Comparison of ENCODE assay signal across 9 cellular contexts in the genomic region with DNA sequence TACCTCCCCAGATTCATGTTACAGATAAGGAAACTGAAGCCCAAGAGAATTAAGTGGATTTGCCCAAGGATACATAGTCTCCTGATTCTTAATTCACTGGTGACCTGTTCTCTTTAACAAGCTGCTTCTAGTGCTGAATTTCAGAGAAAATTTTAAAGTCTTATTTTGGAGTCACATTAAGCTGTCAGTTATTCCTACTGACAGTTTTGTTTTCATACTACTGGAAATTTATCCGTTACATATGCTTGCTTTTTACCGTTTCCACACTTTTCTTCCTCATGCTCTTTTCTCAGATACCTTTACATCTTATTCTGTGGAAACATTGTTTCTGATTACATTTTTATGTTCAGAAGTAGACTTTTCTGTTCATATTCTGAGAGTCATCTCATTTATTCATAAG. TPM values are rescaled to one million over a fixed set of nuclear protein-coding genes. Genes with fewer than 3 reads are reported as not detected.
DNase-seq lines count a peak whose midpoint lies in the region; ATAC-seq and TF ChIP-seq lines count a peak whose summit lies in the region.
"Had no signal": no experiment of that assay in that cellular context is flagged by ENCODE, and none has a peak within 500 bp of the region (broad histone marks: within the 10 kb centered on the region; RNA-seq: fewer than 3 reads in every experiment).

No MANE protein-coding gene starts in this region.

- no peak for TF ChIP-seq CTCF in right atrium auricular region (IDR thresholded peaks at IDR 0.05)
- TF ChIP-seq CTCF in astrocyte of the spinal cord (IDR thresholded peaks at IDR 0.05; ENCODE audit: low read depth, low read length): no peak

- intact Hi-C loops in Right ventricle myocardium inferior (cut with DNase I): loop anchor here (5.0 to 10.0 kb wide), 3 partner anchors 85 to 258 kb away; a partner anchor contains a TSS

- no peaks in the 10 kb centered on the region for H3K27me3 ChIP-seq in right atrium auricular region

- H3K9me3 ChIP-seq in right atrium auricular region (no peaks in the 10 kb centered on the region), mesodermal cell (ENCODE audit: control insufficient read depth, low read length) (no peaks in the 10 kb centered on the region)

- in situ Hi-C loops in astrocyte of the spinal cord (cut with HindIII; ENCODE audit: low sequenced_read_pairs): no loop called here

- H3K4me1 ChIP-seq in right atrium auricular region: peaks cover 0 to 20% of the 10 kb centered on the region in 2 donors
- peaks cover 11% of the 10 kb centered on the region for H3K4me1 ChIP-seq in mesodermal cell (ENCODE audit: control insufficient read depth, insufficient read depth, low read length, poor library complexity, severe bottlenecking)

- H3K4me3 ChIP-seq in right atrium auricular region (peak overlapping the region; percentile 68 to 98), astrocyte of the spinal cord (ENCODE audit: low read depth, low read length) (peak overlapping the region; percentile 92), mesodermal cell (ENCODE audit: extremely low read depth, insufficient read depth, low read length, poor library complexity, severe bottlenecking) (peak overlapping the region; percentile 80)

- H3K27ac ChIP-seq in right atrium auricular region (peak overlapping the region in 1 of 2 donors; percentile 98), mesodermal cell (ENCODE audit: low read depth, low read length, severe bottlenecking) (no peak overlapping the region)

- WGBS in mesodermal cell (ENCODE audit: insufficient coverage in 2 of 2), 2 experiments: 80 to 88% methylated on average over 1 of the region's 2 CpGs

- ATAC-seq in Right ventricle myocardium inferior: no peak
- ATAC-seq in HG02763 (IDR thresholded peaks at IDR 0.05; ENCODE audit: unreplicated experiment): no peak

- DNase-seq in right atrium auricular region (ENCODE audit: low spot score): no peak
- DNase-seq in Right ventricle myocardium inferior (ENCODE audit: missing footprints): no peak
- no peak for DNase-seq in astrocyte of the spinal cord (ENCODE audit: low read depth, low spot score)
- no peak for DNase-seq in globus pallidus (ENCODE audit: low spot score)
- no peak for DNase-seq in cerebellum (ENCODE audit: low spot score)
- no peak for DNase-seq in mucosa of gallbladder (ENCODE audit: low spot score)
- DNase-seq: activated CD8-positive, alpha-beta memory T cell treated with anti-CD3 and anti-CD28 coated beads, Interleukin-2, amount 50 U/mL, for 4 hours had no signal

- H3K36me3 ChIP-seq in right atrium auricular region (no peaks in the 10 kb centered on the region), mesodermal cell (ENCODE audit: control insufficient read depth, insufficient read depth, low read length) (peaks cover 25% of the 10 kb centered on the region)

RNA-seq across cellular contexts. Expression of a gene that starts 1.3 kb away (rescaled TPM):
- total RNA-seq in right atrium auricular region: 10 to 100 TPM; 23.5 to 35.9 TPM
- 31.0 TPM for total RNA-seq in Right ventricle myocardium inferior
- 54.2 TPM for polyA plus RNA-seq in mesodermal cell (2013, experiment 1 of 2)
- 56.0 TPM for polyA plus RNA-seq in mesodermal cell (2013, experiment 2 of 2)
- total RNA-seq in cerebellum: 54.9 TPM
- 16.3 TPM for total RNA-seq in mucosa of gallbladder

RNA-seq across cellular contexts. Expression of a gene that starts 17.0 kb away (rescaled TPM):
- total RNA-seq in right atrium auricular region (100 to 1,000 TPM in 1 of 2 donors, 10 to 100 TPM in 1; 82.7 to 122 TPM), Right ventricle myocardium inferior (105 TPM), cerebellum (54.3 TPM), mucosa of gallbladder (115 TPM)
- polyA plus RNA-seq in mesodermal cell (2013, experiment 1 of 2): 200 TPM
- polyA plus RNA-seq in mesodermal cell (2013, experiment 2 of 2): 212 TPM

RNA-seq across cellular contexts. Expression of a gene that starts 17.5 kb away (rescaled TPM):
- total RNA-seq in right atrium auricular region (10 to 100 TPM; 70.0 to 96.0 TPM), Right ventricle myocardium inferior (145 TPM), cerebellum (161 TPM), mucosa of gallbladder (221 TPM)
- 336 TPM for polyA plus RNA-seq in mesodermal cell (2013, experiment 1 of 2)
- 357 TPM for polyA plus RNA-seq in mesodermal cell (2013, experiment 2 of 2)
